8 cellular contexts compared by ENCODE assay signal in genomic region chr20:35953411-35954199, GRCh38. TPM values are rescaled to one million over a fixed set of nuclear protein-coding genes. Genes with fewer than 3 reads are reported as not detected.
DNase-seq lines count a peak whose midpoint lies in the region; ATAC-seq lines count a peak whose summit lies in the region.

No MANE protein-coding gene starts in this region.

- intact Hi-C loops in left colon (cut with DNase I, micrococcal nuclease) = no loop called here

- peak; percentile 21 for DNase-seq in DMS53 treated with DMSO at 0.1 percent for 48 hours (lab: John Stamatoyannopoulos, UW; ENCODE audit: unreplicated experiment)
- peak; percentile 37 for DNase-seq in LHCN-M2 (ENCODE audit: low read depth)
- DNase-seq in activated CD4-positive, alpha-beta T cell treated with anti-CD3 and anti-CD28 coated beads for 24 hours (ENCODE audit: low read depth in 2 of 2) = peak; percentile 42 to 45
- DNase-seq in cerebellar cortex (ENCODE audit: low spot score) = peak; percentile 15
- peak in 1 of 2 donors; percentile 68 for DNase-seq in left colon
- DNase-seq in stimulated activated CD4-positive, alpha-beta T cell treated with anti-CD3 and anti-CD28 coated beads, Interleukin-4, amount 100 ng/mL, for 24 hours = peak; percentile 66
- DNase-seq in Ammon's horn (ENCODE audit: low spot score) = no peak

- peak; percentile 30 for ATAC-seq in GM21723 (IDR thresholded peaks at IDR 0.05; ENCODE audit: unreplicated experiment)
- ATAC-seq in left colon = peak; percentile 49

RNA-seq across cellular contexts. Expression of gene SCAND1, which starts 0.7 kb away (rescaled TPM):
- 125 and 133 TPM in 2 replicates for total RNA-seq in LHCN-M2 (2014; rRNA removed)
- 66.8 TPM for polyA plus RNA-seq in LHCN-M2 (2012)
- 10 to 100 TPM; 88.7 to 92.7 TPM for total RNA-seq in left colon

RNA-seq across cellular contexts. Expression of gene CNBD2, which starts 14.8 kb away (rescaled TPM):
- total RNA-seq in LHCN-M2 (2014; rRNA removed) (1.4 TPM in 2 replicates), left colon (1 to 10 TPM; 3.7 to 4.4 TPM)
- 1.8 TPM for polyA plus RNA-seq in LHCN-M2 (2012)
